2 cellular contexts compared by ENCODE assay signal in genomic region chr12:81077329-81077685, GRCh38.
TF ChIP-seq lines count a peak whose summit lies in the region.

No MANE protein-coding gene starts in this region.

TF ChIP-seq in IMR-90, 13 proteins besides CTCF, POLR2A, EP300 and RAD21 (continued from another document):
- TF ChIP-seq ELK1 (IDR thresholded peaks at IDR 0.05; ENCODE audit: borderline replicate concordance, low read depth, low read length): no peak
- TF ChIP-seq USF2 (IDR thresholded peaks at IDR 0.05; ENCODE audit: low read depth, low read length): no peak
- TF ChIP-seq BHLHE40 (IDR thresholded peaks at IDR 0.05; ENCODE audit: low read depth, low read length): no peak
- no peak for TF ChIP-seq MAFK (IDR thresholded peaks at IDR 0.05; ENCODE audit: low read depth, low read length)
- TF ChIP-seq RCOR1 (IDR thresholded peaks at IDR 0.05; ENCODE audit: insufficient replicate concordance, low read length): no peak
- TF ChIP-seq FOS (IDR thresholded peaks at IDR 0.05; ENCODE audit: low read depth, low read length): no peak
- no peak for TF ChIP-seq CHD1 (IDR thresholded peaks at IDR 0.05; ENCODE audit: low read depth, low read length)
- TF ChIP-seq MAZ (IDR thresholded peaks at IDR 0.05; ENCODE audit: borderline replicate concordance, low read depth, low read length): no peak
- TF ChIP-seq NFE2L2 (IDR thresholded peaks at IDR 0.05; ENCODE audit: low read depth, low read length): no peak
- no peak for TF ChIP-seq CEBPB (IDR thresholded peaks at IDR 0.05; ENCODE audit: low read depth, low read length)
- no peak for TF ChIP-seq MXI1 (IDR thresholded peaks at IDR 0.05; ENCODE audit: borderline replicate concordance, low read depth, low read length)

TF ChIP-seq in SK-N-SH treated with all-trans-retinoic acid at 6 μM for 48 hours, 23 proteins besides CTCF, POLR2A, EP300 and RAD21 (continued from another document):
- TF ChIP-seq TSHZ2 (CRISPR knock-in tag; IDR thresholded peaks at IDR 0.05): no peak
- no peak for TF ChIP-seq TCF4 (CRISPR knock-in tag; IDR thresholded peaks at IDR 0.05; ENCODE audit: borderline replicate concordance)
- TF ChIP-seq ZNF70 (CRISPR knock-in tag; IDR thresholded peaks at IDR 0.05): no peak
- no peak for TF ChIP-seq ARNTL (CRISPR knock-in tag; IDR thresholded peaks at IDR 0.05; ENCODE audit: borderline replicate concordance, low read depth)
- no peak for TF ChIP-seq PATZ1 (CRISPR knock-in tag; IDR thresholded peaks at IDR 0.05; ENCODE audit: borderline replicate concordance)
- TF ChIP-seq ESRRG (CRISPR knock-in tag; IDR thresholded peaks at IDR 0.05): no peak
- no peak for TF ChIP-seq ZNF8 (CRISPR knock-in tag; IDR thresholded peaks at IDR 0.05)
- no peak for TF ChIP-seq POU6F1 (CRISPR knock-in tag; IDR thresholded peaks at IDR 0.05; ENCODE audit: borderline replicate concordance, low read depth)
